31 cellular contexts compared by ENCODE assay signal in the genomic region with DNA sequence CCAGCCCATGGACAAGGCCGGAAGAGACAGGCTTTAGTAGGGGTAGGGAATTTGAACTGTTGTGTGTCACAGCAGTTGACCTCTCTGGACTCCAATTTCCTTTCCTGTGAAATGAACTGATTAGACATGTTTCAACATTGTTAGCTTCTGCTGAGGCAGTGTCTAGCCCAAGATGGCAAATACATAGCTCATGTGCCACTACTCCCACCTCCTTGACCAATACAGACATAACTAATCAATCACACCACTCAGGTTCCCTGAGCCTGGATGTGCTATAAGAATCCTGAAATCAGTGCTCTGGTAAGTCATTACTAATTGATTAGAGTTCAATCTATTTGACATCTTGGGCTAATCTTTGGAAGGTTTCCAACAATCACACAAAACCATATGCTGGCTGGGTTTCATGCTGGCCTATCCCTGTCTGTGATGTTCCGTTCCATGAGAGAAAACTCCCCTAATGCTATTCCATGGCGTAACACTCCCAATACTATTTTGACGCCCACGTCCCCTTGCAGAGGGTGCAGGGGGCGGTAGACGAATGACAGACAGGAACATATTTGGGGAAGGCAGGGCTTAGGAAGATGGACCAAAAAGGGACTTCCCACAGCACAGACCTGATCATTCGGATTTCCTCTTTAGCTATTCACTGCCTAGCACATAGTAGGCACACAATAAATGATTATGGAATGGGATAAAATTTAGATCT.
"Had no signal": no experiment of that assay in that cellular context is flagged by ENCODE, and none has a peak within 500 bp of the region (broad histone marks: within the 10 kb centered on the region; RNA-seq: fewer than 3 reads in every experiment).

No MANE protein-coding gene starts in this region.

- H3K9ac ChIP-seq: KMS-11, SK-N-SH had no signal

- H3K9me3 Mint-ChIP-seq: activated CD4-positive, alpha-beta T cell treated with anti-CD3 and anti-CD28 coated beads, Interleukin-2, amount 10 ng/mL, durations not matched to agents 24 days and 14 days; activated CD8-positive, alpha-beta T cell treated with anti-CD3 and anti-CD28 coated beads for 36 hours; activated naive CD4-positive, alpha-beta T cell treated with anti-CD3 and anti-CD28 coated beads, Interleukin-2, amount 50 U/mL, for 24 hours; activated naive CD8-positive, alpha-beta T cell treated with anti-CD3 and anti-CD28 coated beads, Interleukin-2, amount 10 ng/mL, durations not matched to agents 7 days and 5 days; activated T-cell treated with anti-CD3 and anti-CD28 coated beads, Interleukin-2, amount 50 U/mL, for 24 hours; activated T-helper 2 cell treated with anti-CD3 and anti-CD28 coated beads, Interferon-gamma antibody, Interleukin-2, Interleukin-4, amounts not matched to agents 10 μg/mL and 5 μg/mL and 100 μg/mL, durations not matched to agents 14 hours and 24 hours and 36 hours; T-helper 1 cell treated with Interleukin-12 subunit alpha and Interleukin-12 subunit beta and Interleukin-4 antibody, amounts not matched to agents 30 μg/mL and 1 μg/mL, for 36 hours; T-helper 2 cell treated with Interferon-gamma antibody and Interleukin-4, amounts not matched to agents 5 μg/mL and 100 μg/mL, for 36 hours had no signal

- H3K4me1 Mint-ChIP-seq: activated CD4-positive, alpha-beta T cell treated with anti-CD3 and anti-CD28 coated beads, Interleukin-2, amount 10 ng/mL, durations not matched to agents 24 days and 14 days; activated naive CD4-positive, alpha-beta T cell treated with anti-CD3 and anti-CD28 coated beads, Interleukin-2, amount 50 U/mL, for 24 hours; activated naive CD8-positive, alpha-beta T cell treated with anti-CD3 and anti-CD28 coated beads, Interleukin-2, amount 10 ng/mL, durations not matched to agents 7 days and 5 days had no signal

- H3K9me3 ChIP-seq: ascending aorta, body of pancreas, breast epithelium, Peyer's patch, SJSA1, SK-N-SH had no signal

- DNase-seq: activated CD4-positive, alpha-beta T cell treated with anti-CD3 and anti-CD28 coated beads, Interleukin-2, amount 10 ng/mL, durations not matched to agents 24 days and 14 days; activated CD4-positive, alpha-beta T cell treated with anti-CD3 and anti-CD28 coated beads, Interleukin-2, amount 50 U/mL, for 4 hours; activated CD8-positive, alpha-beta T cell treated with anti-CD3 and anti-CD28 coated beads for 36 hours; activated gamma-delta T cell; activated naive CD4-positive, alpha-beta T cell treated with Interleukin-2 at 50 U/mL for 16 hours; activated naive CD8-positive, alpha-beta T cell treated with anti-CD3 and anti-CD28 coated beads, Interleukin-2, amount 10 ng/mL, durations not matched to agents 7 days and 5 days; activated T-cell treated with anti-CD3 and anti-CD28 coated beads, Interleukin-2, amount 50 U/mL, for 24 hours; amygdala; body of pancreas; MM.1S; MV-4-11; NCI-H1092; NCI-H1436 treated with DMSO at 0.1 percent for 48 hours; NCI-H1694 treated with DMSO at 0.1 percent for 48 hours; NCI-H2029; NCI-H345; NCI-H524 treated with DMSO at 0.1 percent for 48 hours; PC-3; Peyer's patch; RPMI8226; SHP77 treated with DMSO at 0.1 percent for 48 hours; SK-N-SH had no signal

- H3K27ac ChIP-seq: ascending aorta, body of pancreas, breast epithelium, KMS-11, Peyer's patch, SJSA1 had no signal

- H3K4me3 Mint-ChIP-seq: activated CD4-positive, alpha-beta T cell treated with anti-CD3 and anti-CD28 coated beads, Interleukin-2, amount 10 ng/mL, durations not matched to agents 24 days and 14 days; activated CD8-positive, alpha-beta T cell treated with anti-CD3 and anti-CD28 coated beads for 36 hours; activated naive CD4-positive, alpha-beta T cell treated with anti-CD3 and anti-CD28 coated beads, Interleukin-2, amount 50 U/mL, for 24 hours; activated naive CD8-positive, alpha-beta T cell treated with anti-CD3 and anti-CD28 coated beads, Interleukin-2, amount 10 ng/mL, durations not matched to agents 7 days and 5 days; activated T-cell treated with anti-CD3 and anti-CD28 coated beads, Interleukin-2, amount 50 U/mL, for 24 hours; T-helper 1 cell treated with Interleukin-12 subunit alpha and Interleukin-12 subunit beta and Interleukin-4 antibody, amounts not matched to agents 30 μg/mL and 1 μg/mL, for 36 hours; T-helper 2 cell treated with Interferon-gamma antibody and Interleukin-4, amounts not matched to agents 5 μg/mL and 100 μg/mL, for 36 hours had no signal

- H3K4me2 ChIP-seq: KMS-11, SK-N-SH had no signal

- H3K27me3 Mint-ChIP-seq: activated CD4-positive, alpha-beta T cell treated with anti-CD3 and anti-CD28 coated beads, Interleukin-2, amount 10 ng/mL, durations not matched to agents 24 days and 14 days; activated CD8-positive, alpha-beta T cell treated with anti-CD3 and anti-CD28 coated beads for 36 hours; activated naive CD4-positive, alpha-beta T cell treated with anti-CD3 and anti-CD28 coated beads, Interleukin-2, amount 50 U/mL, for 24 hours; activated naive CD8-positive, alpha-beta T cell treated with anti-CD3 and anti-CD28 coated beads, Interleukin-2, amount 10 ng/mL, durations not matched to agents 7 days and 5 days; activated T-cell treated with anti-CD3 and anti-CD28 coated beads, Interleukin-2, amount 50 U/mL, for 24 hours had no signal

- H3K4me1 ChIP-seq: body of pancreas, breast epithelium, Peyer's patch had no signal

- H3K4me3 ChIP-seq: ascending aorta, body of pancreas, breast epithelium, Peyer's patch, SJSA1 had no signal

- H3K27me3 ChIP-seq: ascending aorta, body of pancreas, breast epithelium, Peyer's patch, SJSA1 had no signal

- ATAC-seq: activated CD8-positive, alpha-beta T cell treated with anti-CD3 and anti-CD28 coated beads for 36 hours; body of pancreas; PC-3 had no signal

- H3K36me3 ChIP-seq: ascending aorta, breast epithelium, SJSA1 had no signal

- FAIRE-seq: TTC549 had no signal

- H3K27ac Mint-ChIP-seq: activated CD4-positive, alpha-beta T cell treated with anti-CD3 and anti-CD28 coated beads, Interleukin-2, amount 10 ng/mL, durations not matched to agents 24 days and 14 days; activated CD8-positive, alpha-beta T cell treated with anti-CD3 and anti-CD28 coated beads for 36 hours; activated naive CD4-positive, alpha-beta T cell treated with anti-CD3 and anti-CD28 coated beads, Interleukin-2, amount 50 U/mL, for 24 hours; activated naive CD8-positive, alpha-beta T cell treated with anti-CD3 and anti-CD28 coated beads, Interleukin-2, amount 10 ng/mL, durations not matched to agents 7 days and 5 days; activated T-cell treated with anti-CD3 and anti-CD28 coated beads, Interleukin-2, amount 50 U/mL, for 24 hours; activated T-helper 2 cell treated with anti-CD3 and anti-CD28 coated beads, Interferon-gamma antibody, Interleukin-2, Interleukin-4, amounts not matched to agents 10 μg/mL and 5 μg/mL and 100 μg/mL, durations not matched to agents 14 hours and 24 hours and 36 hours; T-helper 1 cell treated with Interleukin-12 subunit alpha and Interleukin-12 subunit beta and Interleukin-4 antibody, amounts not matched to agents 30 μg/mL and 1 μg/mL, for 36 hours; T-helper 2 cell treated with Interferon-gamma antibody and Interleukin-4, amounts not matched to agents 5 μg/mL and 100 μg/mL, for 36 hours had no signal
